Comparison of ENCODE assay signal across 29 cellular contexts in genomic region chr6:170454512-170455285, GRCh38.
A peak's percentile ranks its signal among the peaks of the same experiment; 100 is the strongest.
DNase-seq lines count a peak whose midpoint lies in the region; ATAC-seq and TF ChIP-seq lines count a peak whose summit lies in the region.
"Had no signal": no experiment of that assay in that cellular context is flagged by ENCODE, and none has a peak within 500 bp of the region (broad histone marks: within the 10 kb centered on the region; RNA-seq: fewer than 3 reads in every experiment).

No MANE protein-coding gene starts in this region.

- no peak overlapping the region for H2AFZ ChIP-seq in SK-N-SH (ENCODE audit: low read depth)
- H2AFZ ChIP-seq in Loucy (ENCODE audit: low read length): no peak overlapping the region
- peak overlapping the region; percentile 45 for H2AFZ ChIP-seq in neuronal stem cell (ENCODE audit: low read length)

- H3K36me3 ChIP-seq in SK-N-SH (replicated peaks in 1 of 2; ENCODE audit: control insufficient read depth in 1 of 2, insufficient read depth in 2 of 2, low read length in 1 of 2) (no peaks in the 10 kb centered on the region), Loucy (ENCODE audit: insufficient read depth, low read length) (no peaks in the 10 kb centered on the region), neuronal stem cell (replicated peaks in 1 of 2; ENCODE audit: control insufficient read depth in 2 of 2, insufficient read depth in 2 of 2, low read length in 2 of 2) (no peaks in the 10 kb centered on the region), WERI-Rb-1 (no peaks in the 10 kb centered on the region)
- H3K36me3 ChIP-seq: Peyer's patch, sigmoid colon had no signal

- no peak overlapping the region for H2BK5ac ChIP-seq in neuronal stem cell (ENCODE audit: low read length)

- no peak for ATAC-seq in SK-N-SH treated with all-trans-retinoic acid at 6 μM for 48 hours

- no peak overlapping the region for H4K8ac ChIP-seq in neuronal stem cell (ENCODE audit: low read depth, low read length)

- no peak overlapping the region for H3K9ac ChIP-seq in SK-N-SH
- no peak overlapping the region for H3K9ac ChIP-seq in Loucy (ENCODE audit: low read depth, low read length, poor library complexity, severe bottlenecking)
- H3K9ac ChIP-seq in neuronal stem cell (ENCODE audit: low read depth, low read length, poor library complexity): no peak overlapping the region
- H3K9ac ChIP-seq: KMS-11 had no signal

- no peak overlapping the region for H3K4me3 Mint-ChIP-seq in chondrocyte (ENCODE audit: unreplicated experiment)
- H3K4me3 Mint-ChIP-seq: activated naive CD8-positive, alpha-beta T cell treated with anti-CD3 and anti-CD28 coated beads, Interleukin-2, amount 10 ng/mL, durations not matched to agents 7 days and 5 days; type B pancreatic cell had no signal

- H3F3A ChIP-seq in SK-N-SH (replicated peaks; ENCODE audit: insufficient read depth) (no peaks in the 10 kb centered on the region), Loucy (ENCODE audit: low read depth) (no peaks in the 10 kb centered on the region)

- no peak overlapping the region for H3K23ac ChIP-seq in neuronal stem cell (ENCODE audit: low read depth, low read length, poor library complexity)

- CTCF ChIA-PET in SK-N-SH (lab: Yijun Ruan, JAX): interaction anchor here (1.2 kb wide), 1 partner anchor 63 kb away, joined by 3 read pairs; no protein-coding TSS in a partner anchor

- H4K91ac ChIP-seq in neuronal stem cell (ENCODE audit: low read depth, low read length, poor library complexity): no peak overlapping the region

- H3K27me3 ChIP-seq in SK-N-SH (ENCODE audit: insufficient read depth) (no peaks in the 10 kb centered on the region), Loucy (ENCODE audit: insufficient read depth, low read length, poor library complexity, severe bottlenecking) (no peaks in the 10 kb centered on the region), neuronal stem cell (ENCODE audit: control insufficient read depth in 3 of 3, insufficient read depth in 3 of 3, low read depth in 1 of 3, low read length in 3 of 3) (peaks cover 0 to 8% (median 0%) of the 10 kb centered on the region in 3 experiments), WERI-Rb-1 (ENCODE audit: insufficient read depth, low read depth, severe bottlenecking) (no peaks in the 10 kb centered on the region)
- H3K27me3 ChIP-seq: Peyer's patch, sigmoid colon had no signal

- H3K9me3 ChIP-seq in SK-N-SH (no peaks in the 10 kb centered on the region), Loucy (ENCODE audit: insufficient read depth, low read depth, low read length) (peaks cover 2% of the 10 kb centered on the region; the same call in 1 of the 2 replicates), neuronal stem cell (replicated peaks in 1 of 2; ENCODE audit: control insufficient read depth in 2 of 2, insufficient read depth in 1 of 2, low read depth in 1 of 2, low read length in 2 of 2) (no peaks in the 10 kb centered on the region), WERI-Rb-1 (ENCODE audit: severe bottlenecking) (no peaks in the 10 kb centered on the region)
- H3K9me3 ChIP-seq: Peyer's patch, psoas muscle, sigmoid colon had no signal

- TF ChIP-seq CTCF in SK-N-SH (IDR thresholded peaks at IDR 0.05): no peak
- no peak for TF ChIP-seq CTCF in Loucy (conservative IDR thresholded peaks at IDR 0.05; ENCODE audit: low read length)
- TF ChIP-seq CTCF in chondrocyte (IDR thresholded peaks at IDR 0.05): no peak
- no peak for TF ChIP-seq CTCF in WERI-Rb-1 (IDR thresholded peaks at IDR 0.05; ENCODE audit: low read depth, low read length)

- H3K4ac ChIP-seq in neuronal stem cell (ENCODE audit: low read length): no peak overlapping the region

- peaks cover 0 to 15% of the 10 kb centered on the region in 2 experiments; a peak in 1 of 4 replicates for H3K4me1 ChIP-seq in SK-N-SH (ENCODE audit: control insufficient read depth in 1 of 2, insufficient read depth in 2 of 2, low read depth in 1 of 2, low read length in 1 of 2)
- H3K4me1 ChIP-seq in Loucy (ENCODE audit: insufficient read depth, low read length, poor library complexity, severe bottlenecking): peaks cover 7% of the 10 kb centered on the region
- peaks cover 16 to 23% of the 10 kb centered on the region in 2 donors for H3K4me1 ChIP-seq in neuronal stem cell (ENCODE audit: control insufficient read depth in 2 of 2, insufficient read depth in 1 of 2, low read depth in 1 of 2, low read length in 2 of 2)
- H3K4me1 ChIP-seq: Peyer's patch, psoas muscle, sigmoid colon had no signal

- H2BK15ac ChIP-seq in neuronal stem cell (ENCODE audit: low read length): peak overlapping the region; percentile 91

- peaks cover 6% of the 10 kb centered on the region for H3K4me1 Mint-ChIP-seq in chondrocyte (ENCODE audit: low read depth)

- POLR2A ChIA-PET in SK-N-SH (lab: Yijun Ruan, JAX): no interaction called here

- H3K9me2 ChIP-seq in SK-N-SH (no peaks in the 10 kb centered on the region), Loucy (replicated peaks; ENCODE audit: low read depth, low read length) (no peaks in the 10 kb centered on the region)

- H2BK12ac ChIP-seq in neuronal stem cell (ENCODE audit: low read length): no peak overlapping the region

- H3K18ac ChIP-seq in neuronal stem cell (ENCODE audit: low read length): peak overlapping the region; percentile 89

- WGBS in SK-N-SH (ENCODE audit: low lambda C conversion rate): 71% methylated on average over 15 of the region's 18 CpGs
- WGBS in neuronal stem cell (ENCODE audit: extremely low coverage in 2 of 2, insufficient read length in 2 of 2, insufficient replicate concordance in 1 of 2), 2 donors: 100% methylated on average over 1 of the region's 18 CpGs; no CpG with 5 or more reads in 1 of the 2 donors

- no peaks in the 10 kb centered on the region for H3K9me3 Mint-ChIP-seq in chondrocyte (ENCODE audit: low read depth)
- H3K9me3 Mint-ChIP-seq: activated naive CD8-positive, alpha-beta T cell treated with anti-CD3 and anti-CD28 coated beads, Interleukin-2, amount 10 ng/mL, durations not matched to agents 7 days and 5 days; type B pancreatic cell had no signal

- H3K36me3 Mint-ChIP-seq in chondrocyte (ENCODE audit: low read depth): no peaks in the 10 kb centered on the region
- H3K36me3 Mint-ChIP-seq: activated naive CD8-positive, alpha-beta T cell treated with anti-CD3 and anti-CD28 coated beads, Interleukin-2, amount 10 ng/mL, durations not matched to agents 7 days and 5 days; type B pancreatic cell had no signal

- H3K27ac ChIP-seq in SK-N-SH (ENCODE audit: low read depth in 2 of 2, low read length in 1 of 2) (no peak overlapping the region), neuronal stem cell (replicated peaks; ENCODE audit: low read length) (no peak overlapping the region), WERI-Rb-1 (no peak overlapping the region)
- H3K27ac ChIP-seq: 22Rv1, epithelial cell of prostate, HL-60, KMS-11, Peyer's patch, psoas muscle, sigmoid colon, VCaP had no signal

- H3K4me2 ChIP-seq in SK-N-SH (no peak overlapping the region), Loucy (ENCODE audit: low read depth, low read length, poor library complexity, severe bottlenecking) (peak overlapping the region; percentile 14), neuronal stem cell (ENCODE audit: insufficient read depth, low read length, poor library complexity, severe bottlenecking) (no peak overlapping the region)
- H3K4me2 ChIP-seq: KMS-11 had no signal

- peak; percentile 62 for DNase-seq in SK-N-SH
- DNase-seq in chondrocyte (ENCODE audit: low spot score): peak; percentile 83
- DNase-seq in neuronal stem cell (ENCODE audit: low spot score): no peak
- no peak for DNase-seq in WERI-Rb-1
- no peak for DNase-seq in superior temporal gyrus (ENCODE audit: extremely low spot score)
- no peak for DNase-seq in dedifferentiated amniotic fluid mesenchymal stem cell (ENCODE audit: extremely low spot score)
- DNase-seq: activated CD4-positive, alpha-beta T cell treated with anti-CD3 and anti-CD28 coated beads for 48 hours; activated naive CD8-positive, alpha-beta T cell treated with anti-CD3 and anti-CD28 coated beads, Interleukin-2, amount 10 ng/mL, durations not matched to agents 7 days and 5 days; C1 segment of cervical spinal cord; effector CD4-positive, alpha-beta T cell; HCEC 1CT; MM.1S; NCI-H2081 treated with DMSO at 0.1 percent for 48 hours; NCI-H446; NCI-H82; nucleus accumbens; psoas muscle; sigmoid colon; stimulated activated CD4-positive, alpha-beta T cell treated with anti-CD3 and anti-CD28 coated beads, Interleukin-4, amount 100 ng/mL, for 1 hour; T-helper 9 cell had no signal

- no peaks in the 10 kb centered on the region for H4K20me1 ChIP-seq in SK-N-SH (ENCODE audit: insufficient read depth)
- no peaks in the 10 kb centered on the region for H4K20me1 ChIP-seq in Loucy (ENCODE audit: insufficient read depth, low read length, poor library complexity, severe bottlenecking)

- H3K27ac Mint-ChIP-seq in chondrocyte (ENCODE audit: unreplicated experiment): no peak overlapping the region
- H3K27ac Mint-ChIP-seq: activated naive CD8-positive, alpha-beta T cell treated with anti-CD3 and anti-CD28 coated beads, Interleukin-2, amount 10 ng/mL, durations not matched to agents 7 days and 5 days; type B pancreatic cell had no signal

- TF ChIP-seq EP300 in SK-N-SH (IDR thresholded peaks at IDR 0.05; ENCODE audit: borderline replicate concordance in 1 of 2, low read depth in 1 of 2, low read length in 1 of 2): no peak

- peak overlapping the region; percentile 56 for H2AK5ac ChIP-seq in neuronal stem cell (ENCODE audit: low read depth, low read length)

- H3K27me3 Mint-ChIP-seq in chondrocyte (ENCODE audit: low read depth): peaks cover 3% of the 10 kb centered on the region
- H3K27me3 Mint-ChIP-seq: activated naive CD8-positive, alpha-beta T cell treated with anti-CD3 and anti-CD28 coated beads, Interleukin-2, amount 10 ng/mL, durations not matched to agents 7 days and 5 days had no signal

- H3K79me1 ChIP-seq in neuronal stem cell (ENCODE audit: low read depth, low read length): no peaks in the 10 kb centered on the region

- H3K79me2 ChIP-seq in SK-N-SH (ENCODE audit: insufficient read depth) (no peaks in the 10 kb centered on the region), Loucy (ENCODE audit: insufficient read depth, low read length) (no peaks in the 10 kb centered on the region)

- no peak overlapping the region for H2BK120ac ChIP-seq in neuronal stem cell (ENCODE audit: low read depth, low read length)

- TF ChIP-seq RAD21 in SK-N-SH (IDR thresholded peaks at IDR 0.05; ENCODE audit: low read length): no peak

- H3K14ac ChIP-seq in neuronal stem cell (ENCODE audit: low read length): peak overlapping the region; percentile 72

- H3K4me3 ChIP-seq in SK-N-SH (ENCODE audit: low read depth in 2 of 2, low read length in 1 of 2) (no peak overlapping the region), Loucy (ENCODE audit: low read length, poor library complexity, severe bottlenecking) (no peak overlapping the region), neuronal stem cell (ENCODE audit: low read length in 2 of 2) (no peak overlapping the region), WERI-Rb-1 (ENCODE audit: low read depth, low read length) (no peak overlapping the region)
- H3K4me3 ChIP-seq: Peyer's patch, psoas muscle, sigmoid colon had no signal

TF ChIP-seq in SK-N-SH, 30 proteins besides CTCF, POLR2A, EP300 and RAD21 (continues in another document):
- TF ChIP-seq FOXM1 (IDR thresholded peaks at IDR 0.05; ENCODE audit: low read depth) (no peak), GABPA (IDR thresholded peaks at IDR 0.05; ENCODE audit: low read depth) (no peak)

TF ChIP-seq in SK-N-SH treated with all-trans-retinoic acid at 6 μM for 48 hours, 23 proteins besides CTCF, POLR2A, EP300 and RAD21 (continues in another document):
- TF ChIP-seq TOX (CRISPR knock-in tag; IDR thresholded peaks at IDR 0.05; ENCODE audit: borderline replicate concordance): no peak

Comparison
In these comparisons a context has a peak if more than half of its experiments do, and no peak if none do; other contexts are left out.
1. DNase-seq: peak in SK-N-SH (single experiment) and chondrocyte (single experiment); none in neuronal stem cell (single experiment), WERI-Rb-1 (single experiment), superior temporal gyrus (single experiment) and dedifferentiated amniotic fluid mesenchymal stem cell (single experiment).